ENCODE assay signal across 16 cellular contexts in genomic region chr5:80276186-80276585, GRCh38. TPM values are rescaled to one million over a fixed set of nuclear protein-coding genes. Genes with fewer than 3 reads are reported as not detected.
DNase-seq lines count a peak whose midpoint lies in the region; ATAC-seq and TF ChIP-seq lines count a peak whose summit lies in the region.
"Had no signal": no experiment of that assay in that cellular context is flagged by ENCODE, and none has a peak within 500 bp of the region (broad histone marks: within the 10 kb centered on the region; RNA-seq: fewer than 3 reads in every experiment).

No MANE protein-coding gene starts in this region.

- H3K4me1 Mint-ChIP-seq in mesothelial cell of epicardium, result peaks cover 15% of the 10 kb centered on the region

- H3K4me3 ChIP-seq in BLaER1 treated with 17β-estradiol and CSF1 and Interleukin-3, amounts not matched to agents 10 nM and 100 nM, result no peak overlapping the region
- H3K4me3 ChIP-seq in SK-N-MC (no peak overlapping the region), testis (no peak overlapping the region)
- H3K4me3 ChIP-seq: A549, GM23248 had no signal

- no peaks in the 10 kb centered on the region for H3K27me3 Mint-ChIP-seq in mesothelial cell of epicardium (ENCODE audit: low read depth)

- H3K9me3 Mint-ChIP-seq in mesothelial cell of epicardium, result no peaks in the 10 kb centered on the region
- H3K9me3 Mint-ChIP-seq: CD8-positive, alpha-beta memory T cell had no signal

- no peak for ATAC-seq in GM19467 (IDR thresholded peaks at IDR 0.05; ENCODE audit: unreplicated experiment)

- no peaks in the 10 kb centered on the region for H3K36me3 Mint-ChIP-seq in mesothelial cell of epicardium

- TF ChIP-seq POLR2A in testis (IDR thresholded peaks at IDR 0.05), result no peak

- H3K27ac Mint-ChIP-seq in mesothelial cell of epicardium, result peak overlapping the region; percentile 48
- H3K27ac Mint-ChIP-seq: CD8-positive, alpha-beta memory T cell had no signal

- H3K27ac ChIP-seq in BLaER1 treated with 17β-estradiol and CSF1 and Interleukin-3, amounts not matched to agents 10 nM and 100 nM, result peak overlapping the region in 4 of 11 experiments; percentile 18 to 55 (median 48); a peak in 7 of 22 replicates
- H3K27ac ChIP-seq in SK-N-MC (peak overlapping the region; percentile 50; the same call in 1 of the 2 replicates), testis (peak overlapping the region; percentile 31 to 36)
- H3K27ac ChIP-seq: A549, GM23248 had no signal

- no peak for TF ChIP-seq CTCF in mesothelial cell of epicardium (IDR thresholded peaks at IDR 0.05; ENCODE audit: unreplicated experiment)
- TF ChIP-seq CTCF in testis (IDR thresholded peaks at IDR 0.05), result no peak

- H4K20me1 ChIP-seq in BLaER1 treated with 17β-estradiol and CSF1 and Interleukin-3, amounts not matched to agents 10 nM and 100 nM, result no peaks in the 10 kb centered on the region

- intact Hi-C loops in testis (cut with DNase I; ENCODE audit: low total_unique reads), result loop anchor here (10.0 kb wide), 1 partner anchor 181 kb away; no protein-coding TSS in a partner anchor

- no peak overlapping the region for H3K9ac ChIP-seq in BLaER1 treated with 17β-estradiol and CSF1 and Interleukin-3, amounts not matched to agents 10 nM and 100 nM
- no peak overlapping the region for H3K9ac ChIP-seq in SK-N-MC (ENCODE audit: insufficient read length)
- H3K9ac ChIP-seq: GM23248 had no signal

- no peak for DNase-seq in SK-N-MC (ENCODE audit: low read depth, low spot score)
- no peak for DNase-seq in mesothelial cell of epicardium (ENCODE audit: low spot score in 2 of 2, unreplicated experiment in 2 of 2)
- no peak for DNase-seq in testis
- DNase-seq in NCI-H2081 treated with DMSO at 0.1 percent for 48 hours (lab: John Stamatoyannopoulos, UW), result no peak
- DNase-seq in mucosa of gallbladder (ENCODE audit: low spot score), result no peak
- DNase-seq: BE2C; Caco-2; CD8-positive, alpha-beta memory T cell; GF-D8; GM23248; IMR-90 had no signal

- no peaks in the 10 kb centered on the region for H3K9me3 ChIP-seq in BLaER1 treated with 17β-estradiol and CSF1 and Interleukin-3, amounts not matched to agents 10 nM and 100 nM (replicated peaks in 1 of 11)
- H3K9me3 ChIP-seq in SK-N-MC (ENCODE audit: low read depth, low read length) (no peaks in the 10 kb centered on the region), testis (no peaks in the 10 kb centered on the region)
- H3K9me3 ChIP-seq: A549, BE2C, Caco-2 had no signal

- H3K4me2 ChIP-seq in BLaER1 treated with 17β-estradiol and CSF1 and Interleukin-3, amounts not matched to agents 10 nM and 100 nM, result peak overlapping the region in 10 of 11 experiments; percentile 13 to 49 (median 24); a peak in 12 of 22 replicates
- H3K4me2 ChIP-seq: A549 had no signal

- H3K36me3 ChIP-seq in BLaER1 treated with 17β-estradiol and CSF1 and Interleukin-3, amounts not matched to agents 10 nM and 100 nM, result no peaks in the 10 kb centered on the region
- H3K36me3 ChIP-seq in SK-N-MC (ENCODE audit: insufficient read depth, low read length), result no peaks in the 10 kb centered on the region
- H3K36me3 ChIP-seq in testis (ENCODE audit: low read depth, missing control alignments), result no peaks in the 10 kb centered on the region
- H3K36me3 ChIP-seq: BE2C had no signal

- no peak overlapping the region for H3K4me3 Mint-ChIP-seq in mesothelial cell of epicardium
- H3K4me3 Mint-ChIP-seq: CD8-positive, alpha-beta memory T cell had no signal

- H3K4me1 ChIP-seq in BLaER1 treated with 17β-estradiol and CSF1 and Interleukin-3, amounts not matched to agents 10 nM and 100 nM, result peaks cover 19 to 48% (median 32%) of the 10 kb centered on the region in 10 experiments
- no peaks in the 10 kb centered on the region for H3K4me1 ChIP-seq in testis
- H3K4me1 ChIP-seq: A549, BE2C, Caco-2 had no signal

- H3K27me3 ChIP-seq in BLaER1 treated with 17β-estradiol and CSF1 and Interleukin-3, amounts not matched to agents 10 nM and 100 nM, result no peaks in the 10 kb centered on the region
- H3K27me3 ChIP-seq in testis, result no peaks in the 10 kb centered on the region
- H3K27me3 ChIP-seq: BE2C had no signal

RNA-seq across cellular contexts. Expression of gene SERINC5, which starts 20.3 kb away (rescaled TPM):
- total RNA-seq in mesothelial cell of epicardium (87.6 to 91.0 TPM (median 89.5 TPM) in 3 replicates), testis (100 to 1,000 TPM; 158 to 217 TPM), mucosa of gallbladder (87.2 TPM)
- 62.3 TPM for polyA plus RNA-seq in testis (ENCODE audit: insufficient read depth, low read depth, low replicate concordance)

RNA-seq across cellular contexts. Expression of gene SPZ1, which starts 43.6 kb away (rescaled TPM):
- total RNA-seq in mesothelial cell of epicardium, result not detected in 3 replicates
- 10 to 100 TPM in 1 of 2 donors, 1 to 10 TPM in 1; 4.2 to 23.4 TPM for total RNA-seq in testis
- polyA plus RNA-seq in testis (ENCODE audit: insufficient read depth, low read depth, low replicate concordance), result 7.7 TPM
- not detected for total RNA-seq in mucosa of gallbladder
- total RNA-seq: Caco-2; CD8-positive, alpha-beta memory T cell; GM23248; HT-29; IMR-90 had no signal
- polyA plus RNA-seq: A549; AG04450; CD8-positive, alpha-beta memory T cell; GM23248; IMR-90 had no signal
